ENCODE assay signal across 1 cellular context in the genomic region with DNA sequence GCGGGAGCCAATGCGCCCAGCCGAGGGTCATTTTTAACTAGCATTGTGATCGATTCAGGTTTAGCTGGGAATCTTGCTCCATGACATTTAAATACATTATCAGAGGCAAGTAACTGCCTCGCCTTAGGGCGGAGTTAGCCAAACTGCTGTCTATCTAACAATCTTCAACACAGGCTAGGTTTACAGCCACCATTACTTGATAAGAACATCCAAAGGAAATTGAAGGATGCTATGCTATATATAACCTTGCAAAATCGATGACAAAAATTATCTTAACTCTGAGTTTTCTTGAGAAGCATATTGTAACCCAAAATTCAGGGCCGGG.
TF ChIP-seq lines count a peak whose summit lies in the region.

No MANE protein-coding gene starts in this region.

TF ChIP-seq in liver, 16 proteins besides CTCF, POLR2A, EP300 and RAD21 (continued from another document):
- TF ChIP-seq ZBTB33 (IDR thresholded peaks at IDR 0.05) (no peak), JUND (IDR thresholded peaks at IDR 0.05) (no peak), FOXA1 (IDR thresholded peaks at IDR 0.05) (no peak), SP1 (IDR thresholded peaks at IDR 0.05) (no peak), RXRA (IDR thresholded peaks at IDR 0.05) (no peak), NR2F2 (IDR thresholded peaks at IDR 0.05) (no peak), TAF1 (conservative IDR thresholded peaks at IDR 0.05) (no peak), HNF4A (conservative IDR thresholded peaks at IDR 0.05) (no peak), GABPA (IDR thresholded peaks at IDR 0.05 in 1 of 2, conservative IDR thresholded peaks at IDR 0.05 in 1 of 2) (no peak), HNF4G (IDR thresholded peaks at IDR 0.05) (no peak)
- TF ChIP-seq, protein P1, sequence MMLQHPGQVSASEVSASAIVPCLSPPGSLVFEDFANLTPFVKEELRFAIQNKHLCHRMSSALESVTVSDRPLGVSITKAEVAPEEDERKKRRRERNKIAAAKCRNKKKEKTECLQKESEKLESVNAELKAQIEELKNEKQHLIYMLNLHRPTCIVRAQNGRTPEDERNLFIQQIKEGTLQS (IDR thresholded peaks at IDR 0.05) = no peak
